In the genomic region with DNA sequence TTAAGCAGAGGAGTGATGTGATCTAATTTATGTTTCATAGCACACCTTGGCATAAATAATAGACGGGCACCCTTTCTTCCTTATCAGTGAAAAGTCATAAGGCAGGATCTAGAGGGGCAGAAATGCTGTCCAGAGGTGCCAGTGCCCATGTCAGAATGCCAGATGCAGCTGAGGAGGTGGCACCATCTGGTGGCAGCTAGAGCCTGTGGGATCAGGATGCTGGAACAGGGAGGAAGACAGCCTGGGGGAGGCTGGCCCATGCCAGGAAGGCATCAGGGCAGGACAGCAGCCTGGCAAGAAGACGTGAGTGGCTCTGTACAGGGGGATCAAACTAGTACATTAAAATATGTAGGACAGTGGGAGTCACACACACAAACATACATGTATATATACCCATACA, we compare ENCODE assay signal across 12 cellular contexts. TPM values are rescaled to one million over a fixed set of nuclear protein-coding genes. Genes with fewer than 3 reads are reported as not detected.
DNase-seq lines count a peak whose midpoint lies in the region; ATAC-seq and TF ChIP-seq lines count a peak whose summit lies in the region.
"Had no signal": no experiment of that assay in that cellular context is flagged by ENCODE, and none has a peak within 500 bp of the region (broad histone marks: within the 10 kb centered on the region; RNA-seq: fewer than 3 reads in every experiment).

No MANE protein-coding gene starts in this region.

- H3K4me1 Mint-ChIP-seq in activated naive CD4-positive, alpha-beta T cell treated with anti-CD3 and anti-CD28 coated beads, Interleukin-2, amount 10 ng/mL, durations not matched to agents 7 days and 5 days: peaks cover 2% of the 10 kb centered on the region

- H3K36me3 ChIP-seq in transverse colon: no peaks in the 10 kb centered on the region
- H3K36me3 ChIP-seq: sigmoid colon had no signal

- TF ChIP-seq POLR2A in NB4 (IDR thresholded peaks at IDR 0.05; ENCODE audit: extremely low read depth, insufficient read length) (no peak), transverse colon (IDR thresholded peaks at IDR 0.05) (no peak)

- no peaks in the 10 kb centered on the region for H3K36me3 Mint-ChIP-seq in activated naive CD4-positive, alpha-beta T cell treated with anti-CD3 and anti-CD28 coated beads, Interleukin-2, amount 10 ng/mL, durations not matched to agents 7 days and 5 days

- no peaks in the 10 kb centered on the region for H3K27me3 ChIP-seq in transverse colon
- H3K27me3 ChIP-seq: sigmoid colon had no signal

- H3K4me1 ChIP-seq in transverse colon: no peaks in the 10 kb centered on the region

- CTCF ChIA-PET in activated naive CD4-positive, alpha-beta T cell treated with anti-CD3 and anti-CD28 coated beads, Interleukin-2, amount 10 ng/mL, durations not matched to agents 7 days and 5 days (lab: Charles Lee): interaction anchor here (0.5 kb wide), 1 partner anchor 16 kb away, joined by 3 read pairs; no protein-coding TSS in a partner anchor

- TF ChIP-seq CTCF in NB4 (IDR thresholded peaks at IDR 0.05; ENCODE audit: low read depth, low read length) (peak; percentile 21), transverse colon (IDR thresholded peaks at IDR 0.05) (peak; percentile 16 to 47 (median 37))

- TF ChIP-seq EP300 in transverse colon (IDR thresholded peaks at IDR 0.05; ENCODE audit: low read depth): no peak

- no peak for ATAC-seq in GM19452 (IDR thresholded peaks at IDR 0.05; ENCODE audit: unreplicated experiment)

- peak; percentile 26 for DNase-seq in activated naive CD4-positive, alpha-beta T cell treated with anti-CD3 and anti-CD28 coated beads, Interleukin-2, amount 10 ng/mL, durations not matched to agents 7 days and 5 days
- no peak for DNase-seq in activated naive CD4-positive, alpha-beta T cell (lab: John Stamatoyannopoulos, UW)
- peak; percentile 21 for DNase-seq in NB4 (ENCODE audit: low read depth)
- peak; percentile 28 for DNase-seq in dermis blood vessel endothelial cell
- peak; percentile 37 for DNase-seq in transverse colon
- DNase-seq in NCI-H2107 treated with DMSO at 0.1 percent for 48 hours (lab: John Stamatoyannopoulos, UW; ENCODE audit: unreplicated experiment): no peak
- DNase-seq in GM19240 (ENCODE audit: insufficient read length, low spot score): no peak
- DNase-seq: activated gamma-delta T cell, GF-D8, glutamatergic neuron, sigmoid colon had no signal

- intact Hi-C loops in transverse colon (cut with DNase I; ENCODE audit: low total_unique reads): loop anchor here (5.0 kb wide), 1 partner anchor 58 kb away; no protein-coding TSS in a partner anchor

- H3K4me3 Mint-ChIP-seq in activated naive CD4-positive, alpha-beta T cell treated with anti-CD3 and anti-CD28 coated beads, Interleukin-2, amount 10 ng/mL, durations not matched to agents 7 days and 5 days: no peak overlapping the region

- no peak overlapping the region for H3K27ac Mint-ChIP-seq in activated naive CD4-positive, alpha-beta T cell treated with anti-CD3 and anti-CD28 coated beads, Interleukin-2, amount 10 ng/mL, durations not matched to agents 7 days and 5 days

- in situ Hi-C loops in transverse colon (cut with MboI; ENCODE audit: low pct_ligation_motif_present in 1 of 4, low pct_unique_long_range_greater_than_20kb in 1 of 4, low sequenced_read_pairs in 3 of 4): loop anchor here in 3 of 4 donors (5.0 to 10.0 kb wide), 3 partner anchors 58 to 421 kb away; no protein-coding TSS in a partner anchor

- no peaks in the 10 kb centered on the region for H3K9me3 ChIP-seq in transverse colon
- H3K9me3 ChIP-seq: sigmoid colon had no signal

- 55 to 74% methylated on average over 2 of the region's 2 CpGs for WGBS in transverse colon (ENCODE audit: low coverage in 1 of 2), 2 donors

- no peaks in the 10 kb centered on the region for H3K9me3 Mint-ChIP-seq in activated naive CD4-positive, alpha-beta T cell treated with anti-CD3 and anti-CD28 coated beads, Interleukin-2, amount 10 ng/mL, durations not matched to agents 7 days and 5 days

- H3K27me3 Mint-ChIP-seq in activated naive CD4-positive, alpha-beta T cell treated with anti-CD3 and anti-CD28 coated beads, Interleukin-2, amount 10 ng/mL, durations not matched to agents 7 days and 5 days: peaks cover 11% of the 10 kb centered on the region

- H3K27ac ChIP-seq in transverse colon: no peak overlapping the region

- H3K4me3 ChIP-seq in NB4 (ENCODE audit: low read depth, low read length) (no peak overlapping the region), transverse colon (no peak overlapping the region)
- H3K4me3 ChIP-seq: sigmoid colon had no signal

RNA-seq across cellular contexts. Expression of a gene that starts 16.5 kb away (rescaled TPM):
- under 0.01 and 0.05 TPM in 2 replicates for total RNA-seq in dermis blood vessel endothelial cell
- total RNA-seq in transverse colon: under 1 TPM in 2 of 4 donors, not detected in 2; 0.16 to 0.41 TPM

Comparison
In these comparisons a context has a peak if more than half of its experiments do, and no peak if none do; other contexts are left out.
1. DNase-seq: peak in activated naive CD4-positive, alpha-beta T cell treated with anti-CD3 and anti-CD28 coated beads, Interleukin-2, amount 10 ng/mL, durations not matched to agents 7 days and 5 days (single experiment), NB4 (single experiment), dermis blood vessel endothelial cell (single experiment) and transverse colon (single experiment); none in activated naive CD4-positive, alpha-beta T cell (0 of 4), NCI-H2107 treated with DMSO at 0.1 percent for 48 hours (single experiment) and GM19240 (single experiment).